ENCODE assay signal across 1 cellular context in genomic region chr16:23712976-23713375, GRCh38.
TF ChIP-seq lines count a peak whose summit lies in the region.

Gene ERN2, minus strand, starts transcription at chr16:23713222. Its CDS starts 35 bp downstream, at chr16:23713187.

TF ChIP-seq in IMR-90, 13 proteins besides CTCF, POLR2A, EP300 and RAD21 (continued from another document):
- TF ChIP-seq SMC3 (IDR thresholded peaks at IDR 0.05; ENCODE audit: low read depth, low read length) (no peak), MXI1 (IDR thresholded peaks at IDR 0.05; ENCODE audit: borderline replicate concordance, low read depth, low read length) (no peak), BHLHE40 (IDR thresholded peaks at IDR 0.05; ENCODE audit: low read depth, low read length) (no peak), ELK1 (IDR thresholded peaks at IDR 0.05; ENCODE audit: borderline replicate concordance, low read depth, low read length) (no peak)
